In genomic region chr19:7801020-7801570, GRCh38 we compare ENCODE assay signal across 1 cellular context.
TF ChIP-seq lines count a peak whose summit lies in the region.

No MANE protein-coding gene starts in this region.

TF ChIP-seq in K562, 482 proteins besides CTCF, POLR2A, EP300 and RAD21 (continued from another document and continues in another):
- TF ChIP-seq E2F6 (IDR thresholded peaks at IDR 0.05; ENCODE audit: borderline replicate concordance in 1 of 2, extremely low read depth in 1 of 2, insufficient read depth in 1 of 2, insufficient read length in 1 of 2, low read depth in 1 of 2, low read length in 1 of 2, poor library complexity in 1 of 2, severe bottlenecking in 1 of 2), result peak in 1 of 2 experiments; percentile 24
- TF ChIP-seq RBM39 (optimal IDR thresholded peaks at IDR 0.05; ENCODE audit: low read depth, low read length), result no peak
- no peak for TF ChIP-seq ZNF395 (CRISPR knock-in tag; IDR thresholded peaks at IDR 0.05)
- TF ChIP-seq ZNF165 (CRISPR knock-in tag; IDR thresholded peaks at IDR 0.05; ENCODE audit: borderline replicate concordance), result no peak
- no peak for TF ChIP-seq RBM14 (IDR thresholded peaks at IDR 0.05; ENCODE audit: borderline replicate concordance, insufficient read depth, low read depth, low read length)
- TF ChIP-seq MBD1 (CRISPR knock-in tag; IDR thresholded peaks at IDR 0.05), result no peak
- TF ChIP-seq NFIC (IDR thresholded peaks at IDR 0.05), result peak; percentile 64
- no peak for TF ChIP-seq GABPB2 (CRISPR knock-in tag; conservative IDR thresholded peaks at IDR 0.05)
- no peak for TF ChIP-seq TAF7 (tag; IDR thresholded peaks at IDR 0.05)
- TF ChIP-seq HMGXB4 (CRISPR knock-in tag; IDR thresholded peaks at IDR 0.05), result no peak
- no peak for TF ChIP-seq PTRF (tag; IDR thresholded peaks at IDR 0.05)
- peak; percentile 73 for TF ChIP-seq GATA2 (CRISPR knock-in tag; IDR thresholded peaks at IDR 0.05)
- TF ChIP-seq RB1 (IDR thresholded peaks at IDR 0.05; ENCODE audit: low read depth), result no peak
- no peak for TF ChIP-seq STAG1 (CRISPR knock-in tag; IDR thresholded peaks at IDR 0.05; ENCODE audit: borderline replicate concordance)
- no peak for TF ChIP-seq ZNF133 (CRISPR knock-in tag; IDR thresholded peaks at IDR 0.05)
- no peak for TF ChIP-seq HNRNPL (IDR thresholded peaks at IDR 0.05; ENCODE audit: low read depth, low read length)
- TF ChIP-seq TAL1 (IDR thresholded peaks at IDR 0.05), result peak; percentile 23; the same call in 1 of the 2 replicates
- no peak for TF ChIP-seq ZNF224 (CRISPR knock-in tag; IDR thresholded peaks at IDR 0.05)
- TF ChIP-seq CAMTA2 (CRISPR knock-in tag; conservative IDR thresholded peaks at IDR 0.05), result no peak
- no peak for TF ChIP-seq ZBTB9 (CRISPR knock-in tag; IDR thresholded peaks at IDR 0.05)
- TF ChIP-seq KLF16 (IDR thresholded peaks at IDR 0.05), result peak; percentile 35; the same call in 1 of the 2 replicates
- no peak for TF ChIP-seq DACH1 (IDR thresholded peaks at IDR 0.05; ENCODE audit: partially characterized antibody)
- TF ChIP-seq ZNF197 (CRISPR knock-in tag; IDR thresholded peaks at IDR 0.05; ENCODE audit: low read depth), result no peak
- TF ChIP-seq HMBOX1 (IDR thresholded peaks at IDR 0.05), result no peak
- no peak for TF ChIP-seq KDM5B (IDR thresholded peaks at IDR 0.05; ENCODE audit: insufficient replicate concordance, low read depth, low read length)
- no peak for TF ChIP-seq ATF3 (IDR thresholded peaks at IDR 0.05)
- no peak for TF ChIP-seq ATF3 (CRISPR knock-in tag; conservative IDR thresholded peaks at IDR 0.05)
- no peak for TF ChIP-seq TEAD1 (CRISPR knock-in tag; IDR thresholded peaks at IDR 0.05)
- TF ChIP-seq MEIS2 (IDR thresholded peaks at IDR 0.05; ENCODE audit: partially characterized antibody), result peak; percentile 12
- no peak for TF ChIP-seq ARHGAP35 (IDR thresholded peaks at IDR 0.05; ENCODE audit: partially characterized antibody)
- no peak for TF ChIP-seq THRA (IDR thresholded peaks at IDR 0.05)
- no peak for TF ChIP-seq SIN3A (IDR thresholded peaks at IDR 0.05; ENCODE audit: borderline replicate concordance in 2 of 2, control insufficient read depth in 1 of 2, low read depth in 2 of 2, low read length in 2 of 2)
- no peak for TF ChIP-seq GATAD2B (IDR thresholded peaks at IDR 0.05; ENCODE audit: borderline replicate concordance)
- no peak for TF ChIP-seq KDM2B (CRISPR knock-in tag; IDR thresholded peaks at IDR 0.05)
- peak; percentile 52; the same call in 1 of the 2 replicates for TF ChIP-seq TEAD4 (IDR thresholded peaks at IDR 0.05; ENCODE audit: low read length)
- no peak for TF ChIP-seq TEAD4 (CRISPR knock-in tag; IDR thresholded peaks at IDR 0.05; ENCODE audit: borderline replicate concordance)
- no peak for TF ChIP-seq ZNF347 (CRISPR knock-in tag; IDR thresholded peaks at IDR 0.05; ENCODE audit: low read depth)
- TF ChIP-seq CHD7 (IDR thresholded peaks at IDR 0.05; ENCODE audit: low read depth, low read length), result no peak
- TF ChIP-seq TGIF2 (CRISPR knock-in tag; IDR thresholded peaks at IDR 0.05), result no peak
- TF ChIP-seq ZNF644 (tag; IDR thresholded peaks at IDR 0.05; ENCODE audit: low read depth), result no peak
